14 cellular contexts compared by ENCODE assay signal in the genomic region with DNA sequence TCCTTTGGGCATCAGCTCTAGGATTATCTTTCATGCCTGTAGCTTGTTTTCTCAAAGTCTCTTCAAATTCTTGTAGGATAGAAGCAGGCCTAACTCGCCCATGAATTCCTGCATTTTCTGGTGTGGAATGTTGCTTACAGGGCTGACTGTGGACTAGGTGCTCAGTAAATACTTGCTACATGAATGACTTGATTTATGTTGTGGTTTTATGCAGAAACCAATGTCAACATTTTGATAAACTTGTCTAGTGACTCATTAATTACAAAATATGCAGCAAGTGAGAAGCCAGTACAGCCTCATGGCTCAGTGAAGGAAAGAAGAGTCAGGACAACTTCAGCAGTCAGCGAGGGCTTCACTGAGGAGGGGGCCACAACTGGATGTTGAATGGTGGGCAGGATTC.
A peak's percentile ranks its signal among the peaks of the same experiment; 100 is the strongest.
DNase-seq lines count a peak whose midpoint lies in the region; ATAC-seq and TF ChIP-seq lines count a peak whose summit lies in the region.
"Had no signal": no experiment of that assay in that cellular context is flagged by ENCODE, and none has a peak within 500 bp of the region (broad histone marks: within the 10 kb centered on the region; RNA-seq: fewer than 3 reads in every experiment).

No MANE protein-coding gene starts in this region.

- peaks cover 17% of the 10 kb centered on the region for H3K27me3 ChIP-seq in IMR-90 (ENCODE audit: control insufficient read depth, insufficient read depth, low read length)
- no peaks in the 10 kb centered on the region for H3K27me3 ChIP-seq in H7 (ENCODE audit: control insufficient read depth, insufficient read depth, low read length)
- H3K27me3 ChIP-seq in H9 (ENCODE audit: insufficient read depth, low read length): peaks cover 3% of the 10 kb centered on the region; the same call in 1 of the 2 replicates

- H3K27ac Mint-ChIP-seq in H9: no peak overlapping the region
- H3K27ac Mint-ChIP-seq: activated T-helper 17 cell treated with anti-CD3 and anti-CD28 coated beads, Interleukin-2, amount 50 U/mL, for 72 hours; memory B cell had no signal

- H3K56ac ChIP-seq in IMR-90 (ENCODE audit: extremely low read depth, insufficient read depth, low read length) (no peak overlapping the region), H9 (ENCODE audit: insufficient read length, low read depth, low read length) (no peak overlapping the region)

- peak overlapping the region; percentile 53 for H2BK120ac ChIP-seq in IMR-90 (ENCODE audit: low read depth, low read length)
- H2BK120ac ChIP-seq in H9 (ENCODE audit: low read depth, low read length, poor library complexity, severe bottlenecking): no peak overlapping the region

- peak overlapping the region; percentile 32; the same call in 1 of the 2 replicates for H2BK20ac ChIP-seq in IMR-90 (ENCODE audit: low read depth, low read length)
- no peak overlapping the region for H2BK20ac ChIP-seq in H9 (ENCODE audit: low read depth, low read length, poor library complexity, severe bottlenecking)

- H3K4me1 ChIP-seq in IMR-90 (ENCODE audit: control insufficient read depth, insufficient read depth, low read length) (peaks cover 9% of the 10 kb centered on the region), H9 (ENCODE audit: insufficient read depth, low read length) (no peaks in the 10 kb centered on the region)

- ATAC-seq in IMR-90 (ENCODE audit: low read depth): peak; percentile 96
- ATAC-seq: activated T-helper 17 cell treated with anti-CD3 and anti-CD28 coated beads, Interleukin-2, amount 50 U/mL, for 72 hours; GM12878; sciatic nerve had no signal

- H4K91ac ChIP-seq in IMR-90 (ENCODE audit: insufficient read depth, low read depth, low read length) (peak overlapping the region; percentile 63; the same call in 1 of the 2 replicates), H9 (ENCODE audit: insufficient read length, low read depth, low read length) (no peak overlapping the region)

- H2AK5ac ChIP-seq in IMR-90 (ENCODE audit: low read depth, low read length) (0 out of 2 replicates have a peak overlapping the region, but pooled peaks have one; percentile 46), H9 (ENCODE audit: insufficient read length, low read length) (no peak overlapping the region)

- no peak for TF ChIP-seq POLR2A in IMR-90 (IDR thresholded peaks at IDR 0.05; ENCODE audit: low read depth, low read length)

- H3K36me3 ChIP-seq in IMR-90 (ENCODE audit: control insufficient read depth, insufficient read depth, low read length) (no peaks in the 10 kb centered on the region), H7 (replicated peaks; ENCODE audit: control insufficient read depth, insufficient read depth, low read length) (no peaks in the 10 kb centered on the region)
- H3K36me3 ChIP-seq: WERI-Rb-1 had no signal

- H3K18ac ChIP-seq in IMR-90 (ENCODE audit: low read depth, low read length) (no peak overlapping the region), H9 (ENCODE audit: insufficient read length, low read depth, low read length) (no peak overlapping the region)

- H3K4me3 ChIP-seq in IMR-90 (ENCODE audit: insufficient read depth, low read depth, low read length) (no peak overlapping the region), H7 (ENCODE audit: insufficient read depth, low read depth, low read length) (no peak overlapping the region)
- H3K4me3 ChIP-seq: GM12878 had no signal

- no peak for TF ChIP-seq RAD21 in IMR-90 (IDR thresholded peaks at IDR 0.05; ENCODE audit: low read length)

- H3K27ac ChIP-seq in IMR-90 (ENCODE audit: insufficient read depth, low read length): no peak overlapping the region
- no peak overlapping the region for H3K27ac ChIP-seq in H9 (ENCODE audit: insufficient read length, low read depth, low read length)
- H3K27ac ChIP-seq: C4-2B, WERI-Rb-1 had no signal

- no peaks in the 10 kb centered on the region for H3K23me2 ChIP-seq in H9 (ENCODE audit: insufficient read length, low read depth, low read length, poor library complexity, severe bottlenecking)

- in situ Hi-C loops in IMR-90 (cut with MboI; ENCODE audit: low sequenced_read_pairs): no loop called here

- no peaks in the 10 kb centered on the region for H3K9me3 ChIP-seq in IMR-90 (ENCODE audit: control insufficient read depth, insufficient read depth, low read length)
- H3K9me3 ChIP-seq in H9 (ENCODE audit: control insufficient read depth, low read depth, low read length): no peaks in the 10 kb centered on the region

- H2BK5ac ChIP-seq in IMR-90 (ENCODE audit: low read depth, low read length, poor library complexity, severe bottlenecking) (peak overlapping the region; percentile 56), H9 (ENCODE audit: insufficient read length, low read length) (no peak overlapping the region)

- peaks cover 3% of the 10 kb centered on the region; the same call in 1 of the 2 replicates for H3K9me1 ChIP-seq in IMR-90 (ENCODE audit: insufficient read depth, low read length)

- peak overlapping the region; percentile 31; the same call in 1 of the 2 replicates for H3K4ac ChIP-seq in IMR-90 (ENCODE audit: low read depth, low read length)
- no peak overlapping the region for H3K4ac ChIP-seq in H9 (ENCODE audit: low read depth, low read length)

- no peak overlapping the region for H3K9ac ChIP-seq in IMR-90 (ENCODE audit: low read depth, low read length)
- H3K9ac ChIP-seq in H9 (ENCODE audit: extremely low read depth, insufficient read length, low read length): no peak overlapping the region

- H2AFZ ChIP-seq in IMR-90 (replicated peaks; ENCODE audit: low read length, poor library complexity) (no peak overlapping the region), H9 (ENCODE audit: low read length) (no peak overlapping the region)

- H4K20me1 ChIP-seq in IMR-90 (ENCODE audit: insufficient read depth, low read length) (peaks cover 4% of the 10 kb centered on the region; the same call in 1 of the 2 replicates), H9 (ENCODE audit: control insufficient read depth, insufficient read depth, insufficient read length) (no peaks in the 10 kb centered on the region)

- H2BK15ac ChIP-seq in IMR-90 (ENCODE audit: low read depth, low read length) (no peak overlapping the region), H9 (ENCODE audit: low read depth, low read length) (no peak overlapping the region)

- CTCF ChIA-PET in IMR-90 (lab: Yijun Ruan, JAX): interaction anchor here (0.6 to 1.5 kb wide), 3 partner anchors 8 to 374 kb away, joined by 3 to 4 read pairs (median 3); no protein-coding TSS in a partner anchor

- DNase-seq in AG08395 (ENCODE audit: low spot score) (peak; percentile 77), IMR-90 (peak; percentile 85), amniotic epithelial cell (ENCODE audit: low read depth) (peak; percentile 99), iris pigment epithelial cell (ENCODE audit: low read depth) (peak; percentile 92), NCI-H1694 (lab: John Stamatoyannopoulos, UW) (no peak), H7 (no peak), H9 (no peak), NCI-H1930 (lab: John Stamatoyannopoulos, UW) (no peak)
- DNase-seq: WERI-Rb-1 had no signal

- no peaks in the 10 kb centered on the region for H3K79me2 ChIP-seq in H9 (ENCODE audit: insufficient read depth, low read length)

- no peak overlapping the region for H3K4me3 Mint-ChIP-seq in H9
- H3K4me3 Mint-ChIP-seq: activated T-helper 17 cell treated with anti-CD3 and anti-CD28 coated beads, Interleukin-2, amount 50 U/mL, for 72 hours; memory B cell had no signal

- no TSS peak for BruUV-seq in IMR-90 (replicated peaks; lab: Mats Ljungman, UMichigan)

- WGBS in IMR-90 (ENCODE audit: extremely low coverage in 2 of 2, insufficient read length in 1 of 2), 2 experiments: 43% methylated on average over 2 of the region's 2 CpGs; no CpG with 5 or more reads in 1 of the 2 experiments
- WGBS in H9 (ENCODE audit: extremely low coverage, insufficient read length, low lambda C conversion rate): no CpG with 5 or more reads among the region's 2 CpGs

- H2AK9ac ChIP-seq in IMR-90 (replicated peaks; ENCODE audit: low read depth, low read length, poor library complexity): no peak overlapping the region

- H4K8ac ChIP-seq in IMR-90 (ENCODE audit: low read depth in 2 of 2, low read length in 2 of 2) (peak overlapping the region in 1 of 2 experiments; percentile 10; a peak in 1 of 4 replicates), H9 (replicated peaks; ENCODE audit: insufficient read length, low read depth, low read length) (no peak overlapping the region)

- H3K14ac ChIP-seq in IMR-90 (replicated peaks; ENCODE audit: low read depth, low read length) (no peak overlapping the region), H9 (ENCODE audit: insufficient read depth, low read length) (no peak overlapping the region)

- TF ChIP-seq CTCF in IMR-90 (conservative IDR thresholded peaks at IDR 0.05; ENCODE audit: low read depth, low read length) (no peak), H9 (conservative IDR thresholded peaks at IDR 0.05) (no peak)

- H3K23ac ChIP-seq in IMR-90 (ENCODE audit: low read depth, low read length): no peak overlapping the region
- no peak overlapping the region for H3K23ac ChIP-seq in H9 (ENCODE audit: insufficient read length, low read depth, low read length)

- H3K9me3 Mint-ChIP-seq in H9: no peaks in the 10 kb centered on the region
- H3K9me3 Mint-ChIP-seq: activated T-helper 17 cell treated with anti-CD3 and anti-CD28 coated beads, Interleukin-2, amount 50 U/mL, for 72 hours; memory B cell had no signal

- dilution Hi-C loops in IMR-90 (cut with HindIII; ENCODE audit: low sequenced_read_pairs, unreplicated experiment): no loop called here

- H3K27me3 Mint-ChIP-seq in H9 (ENCODE audit: low read depth): no peaks in the 10 kb centered on the region
- H3K27me3 Mint-ChIP-seq: activated T-helper 17 cell treated with anti-CD3 and anti-CD28 coated beads, Interleukin-2, amount 50 U/mL, for 72 hours had no signal

- H3K4me2 ChIP-seq in IMR-90 (ENCODE audit: low read depth, low read length) (no peak overlapping the region), H9 (ENCODE audit: insufficient read depth, insufficient read length, low read length) (no peak overlapping the region)

- H4K5ac ChIP-seq in IMR-90 (ENCODE audit: low read depth, low read length) (no peak overlapping the region), H9 (ENCODE audit: insufficient read length, low read depth, low read length) (no peak overlapping the region)

- intact Hi-C loops in IMR-90 (cut with micrococcal nuclease): loop anchor here (10.0 kb wide), 1 partner anchor 215 kb away; no protein-coding TSS in a partner anchor

- H3K79me1 ChIP-seq in IMR-90 (ENCODE audit: low read depth in 1 of 2, low read length in 2 of 2): no peaks in the 10 kb centered on the region
- no peaks in the 10 kb centered on the region for H3K79me1 ChIP-seq in H9 (ENCODE audit: insufficient read depth, low read depth, low read length, poor library complexity, severe bottlenecking)

- H3K4me1 Mint-ChIP-seq in H9: peaks cover 4 to 9% of the 10 kb centered on the region in 2 experiments; a peak in 2 of 4 replicates
- H3K4me1 Mint-ChIP-seq: activated T-helper 17 cell treated with anti-CD3 and anti-CD28 coated beads, Interleukin-2, amount 50 U/mL, for 72 hours; memory B cell had no signal

- H2BK12ac ChIP-seq in H9 (ENCODE audit: insufficient read length, low read depth, low read length): no peak overlapping the region

- no peaks in the 10 kb centered on the region for H3K36me3 Mint-ChIP-seq in H9 (ENCODE audit: insufficient read depth in 1 of 3, low read depth in 3 of 3)
- H3K36me3 Mint-ChIP-seq: memory B cell had no signal

- no peak overlapping the region for H3T11ph ChIP-seq in H9 (ENCODE audit: low read length)

- POLR2A ChIA-PET in IMR-90 (lab: Charles Lee; ENCODE audit: unreplicated experiment): no interaction called here

Comparison
In these comparisons a context has a peak if more than half of its experiments do, and no peak if none do; other contexts are left out.
1. DNase-seq: peak in AG08395 (single experiment), IMR-90 (single experiment), amniotic epithelial cell (single experiment) and iris pigment epithelial cell (single experiment); none in NCI-H1694 (single experiment), H7 (single experiment), H9 (single experiment) and NCI-H1930 (0 of 2).